ENCODE assay signal across 9 cellular contexts in the genomic region with DNA sequence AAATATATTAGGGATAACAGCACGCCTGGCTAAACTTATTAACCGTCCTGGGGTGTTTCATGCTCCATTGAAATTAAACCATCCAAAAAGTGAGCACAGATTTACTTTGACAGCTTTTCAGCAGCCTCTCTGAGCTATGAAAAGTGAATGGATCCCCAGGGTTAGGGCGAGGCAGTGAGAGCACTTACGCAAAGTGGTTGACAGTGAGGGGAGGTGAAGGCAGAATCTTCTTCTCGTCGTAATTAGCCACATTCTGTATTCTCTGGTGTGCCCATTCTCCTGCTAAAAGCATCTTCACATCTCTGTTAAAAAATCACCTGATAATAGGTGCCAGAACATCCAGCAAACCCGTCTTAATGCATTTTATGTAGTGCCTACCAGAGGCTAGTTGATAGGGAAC. TPM values are rescaled to one million over a fixed set of nuclear protein-coding genes. Genes with fewer than 3 reads are reported as not detected.
DNase-seq lines count a peak whose midpoint lies in the region; ATAC-seq and TF ChIP-seq lines count a peak whose summit lies in the region.
"Had no signal": no experiment of that assay in that cellular context is flagged by ENCODE, and none has a peak within 500 bp of the region (broad histone marks: within the 10 kb centered on the region; RNA-seq: fewer than 3 reads in every experiment).

No MANE protein-coding gene starts in this region.

- no peak overlapping the region for H2BK5ac ChIP-seq in mesendoderm (ENCODE audit: low read length)

- H3K27ac ChIP-seq in GM23248 (no peak overlapping the region), mesendoderm (ENCODE audit: low read depth, low read length) (no peak overlapping the region)
- no peak overlapping the region for H3K27ac ChIP-seq in effector memory CD4-positive, alpha-beta T cell (ENCODE audit: insufficient read depth, low read length, poor library complexity, severe bottlenecking)

- H3K4me3 Mint-ChIP-seq in activated T-helper 2 cell treated with anti-CD3 and anti-CD28 coated beads, Interferon-gamma antibody, Interleukin-2, Interleukin-4, amounts not matched to agents 10 μg/mL and 5 μg/mL and 100 μg/mL, durations not matched to agents 14 hours and 24 hours and 36 hours (ENCODE audit: low read depth), result peak overlapping the region; percentile 98
- H3K4me3 Mint-ChIP-seq in endothelial cell (ENCODE audit: unreplicated experiment), result no peak overlapping the region

- peak overlapping the region; percentile 11 for H3K56ac ChIP-seq in mesendoderm (ENCODE audit: low read length)

- peak overlapping the region; percentile 36 for H3K4ac ChIP-seq in mesendoderm (ENCODE audit: low read depth, low read length)

- intact Hi-C loops in activated T-helper 2 cell treated with anti-CD3 and anti-CD28 coated beads, Interferon-gamma antibody, Interleukin-2, Interleukin-4, amounts not matched to agents 10 μg/mL and 5 μg/mL and 100 μg/mL, durations not matched to agents 14 hours and 24 hours and 36 hours (cut with micrococcal nuclease), result loop anchor here (5.0 kb wide), 3 partner anchors 189 to 1139 kb away; no protein-coding TSS in a partner anchor

- H3K36me3 ChIP-seq in GM23248 (ENCODE audit: low read depth), result no peaks in the 10 kb centered on the region
- H3K36me3 ChIP-seq in mesendoderm (ENCODE audit: control insufficient read depth, insufficient read depth, low read length), result no peaks in the 10 kb centered on the region
- H3K36me3 ChIP-seq in effector memory CD4-positive, alpha-beta T cell (ENCODE audit: control insufficient read depth, insufficient read depth, low read length), result no peaks in the 10 kb centered on the region

- no peak overlapping the region for H3K9ac ChIP-seq in GM23248
- H3K9ac ChIP-seq in mesendoderm (ENCODE audit: low read length), result peak overlapping the region; percentile 35

- H2BK15ac ChIP-seq in mesendoderm (replicated peaks; ENCODE audit: low read depth), result no peak overlapping the region

- no peaks in the 10 kb centered on the region for H3K9me3 Mint-ChIP-seq in activated T-helper 2 cell treated with anti-CD3 and anti-CD28 coated beads, Interferon-gamma antibody, Interleukin-2, Interleukin-4, amounts not matched to agents 10 μg/mL and 5 μg/mL and 100 μg/mL, durations not matched to agents 14 hours and 24 hours and 36 hours
- H3K9me3 Mint-ChIP-seq in endothelial cell (ENCODE audit: unreplicated experiment), result no peaks in the 10 kb centered on the region

- POLR2A ChIA-PET in AG04449 (lab: Yijun Ruan, JAX), result no interaction called here

- no peaks in the 10 kb centered on the region for H3K36me3 Mint-ChIP-seq in activated T-helper 2 cell treated with anti-CD3 and anti-CD28 coated beads, Interferon-gamma antibody, Interleukin-2, Interleukin-4, amounts not matched to agents 10 μg/mL and 5 μg/mL and 100 μg/mL, durations not matched to agents 14 hours and 24 hours and 36 hours (ENCODE audit: low read depth)
- H3K36me3 Mint-ChIP-seq in endothelial cell (ENCODE audit: low read depth, unreplicated experiment), result no peaks in the 10 kb centered on the region

- CTCF ChIA-PET in AG04449 (lab: Yijun Ruan, JAX), result no interaction called here

- H2BK120ac ChIP-seq in mesendoderm (ENCODE audit: low read depth, low read length), result no peak overlapping the region

- H4K5ac ChIP-seq in mesendoderm (ENCODE audit: low read length), result no peak overlapping the region

- H3K79me2 ChIP-seq in GM23248 (ENCODE audit: insufficient read depth) (0 out of 2 replicates have a peak, but pooled peaks cover 4% of the 10 kb centered on the region), mesendoderm (ENCODE audit: control insufficient read depth, insufficient read depth, low read length) (peaks cover 2% of the 10 kb centered on the region)

- peaks cover 5% of the 10 kb centered on the region for H3K4me1 ChIP-seq in GM23248 (ENCODE audit: insufficient read depth)
- H3K4me1 ChIP-seq in mesendoderm (ENCODE audit: control insufficient read depth, low read depth, low read length), result peaks cover 5% of the 10 kb centered on the region
- H3K4me1 ChIP-seq in effector memory CD4-positive, alpha-beta T cell (ENCODE audit: control insufficient read depth, insufficient read depth, low read length, poor library complexity, severe bottlenecking), result peaks cover 3% of the 10 kb centered on the region

- no peak overlapping the region for H2AK5ac ChIP-seq in mesendoderm (ENCODE audit: low read length)

- no peaks in the 10 kb centered on the region for H4K20me1 ChIP-seq in GM23248 (ENCODE audit: insufficient read depth)

- H3K9me2 ChIP-seq in GM23248 (ENCODE audit: insufficient read depth), result no peaks in the 10 kb centered on the region

- DNase-seq in AG04449 (ENCODE audit: low read depth, low spot score), result no peak
- DNase-seq in GM23248, result no peak
- no peak for DNase-seq in activated T-helper 2 cell treated with anti-CD3 and anti-CD28 coated beads, Interferon-gamma antibody, Interleukin-2, Interleukin-4, amounts not matched to agents 10 μg/mL and 5 μg/mL and 100 μg/mL, durations not matched to agents 14 hours and 24 hours and 36 hours (ENCODE audit: low spot score)
- no peak for DNase-seq in mesendoderm
- no peak for DNase-seq in effector memory CD4-positive, alpha-beta T cell
- DNase-seq in NCI-H524 (lab: John Stamatoyannopoulos, UW), result no peak
- DNase-seq in endothelial cell (ENCODE audit: low spot score), result no peak
- DNase-seq: NCI-H1092 had no signal

- no peaks in the 10 kb centered on the region for H3F3A ChIP-seq in GM23248 (ENCODE audit: insufficient read depth)

- H3K4me3 ChIP-seq in AG04449 (ENCODE audit: low read depth, low read length), result peak overlapping the region; percentile 95; the same call in 1 of the 2 replicates
- H3K4me3 ChIP-seq in GM23248, result peak overlapping the region; percentile 98
- no peak overlapping the region for H3K4me3 ChIP-seq in mesendoderm (ENCODE audit: low read length)
- no peak overlapping the region for H3K4me3 ChIP-seq in effector memory CD4-positive, alpha-beta T cell (ENCODE audit: insufficient read depth, low read depth, low read length, poor library complexity, severe bottlenecking)

- H3K27me3 Mint-ChIP-seq in activated T-helper 2 cell treated with anti-CD3 and anti-CD28 coated beads, Interferon-gamma antibody, Interleukin-2, Interleukin-4, amounts not matched to agents 10 μg/mL and 5 μg/mL and 100 μg/mL, durations not matched to agents 14 hours and 24 hours and 36 hours (ENCODE audit: low read depth), result peaks cover 10% of the 10 kb centered on the region
- H3K27me3 Mint-ChIP-seq in endothelial cell (ENCODE audit: unreplicated experiment), result peaks cover 7% of the 10 kb centered on the region

- H4K8ac ChIP-seq in mesendoderm (ENCODE audit: low read depth, low read length), result no peak overlapping the region

- TF ChIP-seq CTCF in AG04449 (IDR thresholded peaks at IDR 0.05; ENCODE audit: insufficient read depth, low read length, missing control alignments) (no peak), endothelial cell (IDR thresholded peaks at IDR 0.05; ENCODE audit: unreplicated experiment) (no peak)

- H2AFZ ChIP-seq in GM23248, result peak overlapping the region; percentile 94

- no peak for ATAC-seq in GM19395 (IDR thresholded peaks at IDR 0.05; ENCODE audit: unreplicated experiment)

- H3K23ac ChIP-seq in mesendoderm (ENCODE audit: low read length), result no peak overlapping the region

- H3K27ac Mint-ChIP-seq in activated T-helper 2 cell treated with anti-CD3 and anti-CD28 coated beads, Interferon-gamma antibody, Interleukin-2, Interleukin-4, amounts not matched to agents 10 μg/mL and 5 μg/mL and 100 μg/mL, durations not matched to agents 14 hours and 24 hours and 36 hours, result no peak overlapping the region
- no peak overlapping the region for H3K27ac Mint-ChIP-seq in endothelial cell (ENCODE audit: unreplicated experiment)

- peaks cover 2% of the 10 kb centered on the region for H3K79me1 ChIP-seq in mesendoderm (ENCODE audit: low read length)

- H3K9me3 ChIP-seq in GM23248 (ENCODE audit: low read depth), result no peaks in the 10 kb centered on the region
- no peaks in the 10 kb centered on the region for H3K9me3 ChIP-seq in effector memory CD4-positive, alpha-beta T cell (ENCODE audit: control insufficient read depth, low read length)

- H3K18ac ChIP-seq in mesendoderm (ENCODE audit: low read length), result no peak overlapping the region

- 33 to 38% methylated on average over 7 of the region's 7 CpGs for WGBS in GM23248 (ENCODE audit: low coverage in 1 of 2, low lambda C conversion rate in 2 of 2, missing lambda C conversion rate in 2 of 2), 2 experiments
- no CpG with 5 or more reads among the region's 7 CpGs for whole genome bisulfite sequencing in mesendoderm (ENCODE audit: extremely low coverage, insufficient coverage, low lambda C conversion rate)

- in situ Hi-C loops in GM23248 (cut with MboI), result loop anchor here (25.0 kb wide), 2 partner anchors 1699 to 1799 kb away; no protein-coding TSS in a partner anchor

- H3K4me2 ChIP-seq in GM23248 (ENCODE audit: unreplicated experiment) (peak overlapping the region; percentile 90), mesendoderm (ENCODE audit: low read length) (peak overlapping the region; percentile 26)

- H3K4me1 Mint-ChIP-seq in activated T-helper 2 cell treated with anti-CD3 and anti-CD28 coated beads, Interferon-gamma antibody, Interleukin-2, Interleukin-4, amounts not matched to agents 10 μg/mL and 5 μg/mL and 100 μg/mL, durations not matched to agents 14 hours and 24 hours and 36 hours (ENCODE audit: low read depth), result peaks cover 18% of the 10 kb centered on the region
- peaks cover 4% of the 10 kb centered on the region for H3K4me1 Mint-ChIP-seq in endothelial cell (ENCODE audit: unreplicated experiment)

- 0 out of 2 replicates have a peak, but pooled peaks cover 4% of the 10 kb centered on the region for H3K27me3 ChIP-seq in GM23248 (replicated peaks; ENCODE audit: insufficient read depth)
- H3K27me3 ChIP-seq in mesendoderm (ENCODE audit: insufficient read depth, low read length, poor library complexity), result no peaks in the 10 kb centered on the region
- no peaks in the 10 kb centered on the region for H3K27me3 ChIP-seq in effector memory CD4-positive, alpha-beta T cell (replicated peaks; ENCODE audit: control insufficient read depth, insufficient read depth, low read length, poor library complexity, severe bottlenecking)

RNA-seq across cellular contexts. Expression of a gene that starts 1.9 kb away (rescaled TPM):
- total RNA-seq in GM23248 (2014; rRNA removed; shearing (Covaris generic)), result 3.5 and 5.6 TPM in 2 replicates
- 0.36 and 0.58 TPM in 2 replicates for polyA plus RNA-seq in GM23248 (2016; fragmentation: Nextera tagmentation; extraction: Ambion mirVana)
- total RNA-seq in activated T-helper 2 cell treated with anti-CD3 and anti-CD28 coated beads, Interferon-gamma antibody, Interleukin-2, Interleukin-4, amounts not matched to agents 10 μg/mL and 5 μg/mL and 100 μg/mL, durations not matched to agents 14 hours and 24 hours and 36 hours, result 2.5 and 3.0 TPM in 2 replicates
- 5.0 TPM for polyA plus RNA-seq in mesendoderm (2013, experiment 1 of 2)
- 4.7 TPM for polyA plus RNA-seq in mesendoderm (2013, experiment 2 of 2)
- 3.6 TPM for total RNA-seq in endothelial cell (ENCODE audit: unreplicated experiment)

Comparison
In these comparisons a context has a peak if more than half of its experiments do, and no peak if none do; other contexts are left out.
1. H3K4me3 ChIP-seq: peak in AG04449 (single experiment) and GM23248 (single experiment); none in mesendoderm (single experiment) and effector memory CD4-positive, alpha-beta T cell (single experiment).